ENCODE assay signal across 19 cellular contexts in the genomic region with DNA sequence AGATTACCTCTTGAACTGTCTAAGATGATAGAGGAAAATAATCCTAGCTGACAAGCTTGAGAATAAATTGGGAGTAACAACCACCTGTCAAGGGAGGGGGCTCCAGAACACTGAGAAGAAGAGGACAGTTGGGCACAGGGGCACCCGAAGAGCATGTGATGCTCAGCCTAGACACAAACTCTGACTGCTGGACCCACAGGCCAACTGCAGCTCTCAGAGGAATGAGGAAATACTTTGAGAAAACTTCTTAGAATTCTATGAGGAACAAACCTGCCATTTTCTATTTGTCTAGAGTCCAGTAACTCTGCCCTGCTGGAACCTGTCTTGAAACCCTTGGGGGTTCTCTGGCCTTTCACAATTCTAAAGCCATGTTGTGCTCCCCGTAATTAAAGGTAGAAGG.
"Had no signal": no experiment of that assay in that cellular context is flagged by ENCODE, and none has a peak within 500 bp of the region (broad histone marks: within the 10 kb centered on the region; RNA-seq: fewer than 3 reads in every experiment).

No MANE protein-coding gene starts in this region.

- ATAC-seq: left colon; naive thymus-derived CD8-positive, alpha-beta T cell; right cardiac atrium; WTC11 had no signal

- H3K4me3 ChIP-seq: adrenal gland, lung, suprapubic skin had no signal

- H3K27ac ChIP-seq: adrenal gland, neutrophil had no signal

- H3K27me3 Mint-ChIP-seq: activated CD4-positive, alpha-beta T cell treated with anti-CD3 and anti-CD28 coated beads, Interleukin-2, amount 10 ng/mL, durations not matched to agents 24 days and 14 days had no signal

- H3K36me3 ChIP-seq: adrenal gland, neutrophil, suprapubic skin had no signal

- DNase-seq: activated CD4-positive, alpha-beta T cell treated with anti-CD3 and anti-CD28 coated beads, Interleukin-2, amount 10 ng/mL, durations not matched to agents 24 days and 14 days; activated naive CD4-positive, alpha-beta T cell; adrenal gland; central memory CD4-positive, alpha-beta T cell; effector memory CD4-positive, alpha-beta T cell; glutamatergic neuron; immature natural killer cell; left colon; naive thymus-derived CD8-positive, alpha-beta T cell; posterior cingulate gyrus; right cardiac atrium; stimulated activated CD4-positive, alpha-beta T cell treated with anti-CD3 and anti-CD28 coated beads, Interleukin-2, amount 100 ng/mL, for 24 hours; stimulated activated naive CD4-positive, alpha-beta T cell treated with Interleukin-2 at 50 U/mL for 16 hours had no signal

- H3K4me1 ChIP-seq: suprapubic skin had no signal

- H3K4me3 Mint-ChIP-seq: activated CD4-positive, alpha-beta T cell treated with anti-CD3 and anti-CD28 coated beads, Interleukin-2, amount 10 ng/mL, durations not matched to agents 24 days and 14 days; activated T-helper 1 cell treated with anti-CD3 and anti-CD28 coated beads, Interleukin-12 subunit alpha, Interleukin-12 subunit beta, Interleukin-2, Interleukin-4 antibody, amounts not matched to agents 30 ng/mL and 10 ng/mL and 1 ng/mL, durations not matched to agents 14 hours and 24 hours and 36 hours; immature natural killer cell; naive thymus-derived CD8-positive, alpha-beta T cell; type B pancreatic cell; WTC11 had no signal

- H3K9me3 ChIP-seq: adrenal gland, neutrophil, suprapubic skin had no signal

- H3K27me3 ChIP-seq: adrenal gland, neutrophil, suprapubic skin had no signal

- H3K9me3 Mint-ChIP-seq: activated CD4-positive, alpha-beta T cell treated with anti-CD3 and anti-CD28 coated beads, Interleukin-2, amount 10 ng/mL, durations not matched to agents 24 days and 14 days; activated T-helper 1 cell treated with anti-CD3 and anti-CD28 coated beads, Interleukin-12 subunit alpha, Interleukin-12 subunit beta, Interleukin-2, Interleukin-4 antibody, amounts not matched to agents 30 ng/mL and 10 ng/mL and 1 ng/mL, durations not matched to agents 14 hours and 24 hours and 36 hours; type B pancreatic cell had no signal

- H3K4me1 Mint-ChIP-seq: activated CD4-positive, alpha-beta T cell treated with anti-CD3 and anti-CD28 coated beads, Interleukin-2, amount 10 ng/mL, durations not matched to agents 24 days and 14 days; immature natural killer cell; naive thymus-derived CD8-positive, alpha-beta T cell; WTC11 had no signal

- H3K27ac Mint-ChIP-seq: activated CD4-positive, alpha-beta T cell treated with anti-CD3 and anti-CD28 coated beads, Interleukin-2, amount 10 ng/mL, durations not matched to agents 24 days and 14 days; activated T-helper 1 cell treated with anti-CD3 and anti-CD28 coated beads, Interleukin-12 subunit alpha, Interleukin-12 subunit beta, Interleukin-2, Interleukin-4 antibody, amounts not matched to agents 30 ng/mL and 10 ng/mL and 1 ng/mL, durations not matched to agents 14 hours and 24 hours and 36 hours; immature natural killer cell; naive thymus-derived CD8-positive, alpha-beta T cell; type B pancreatic cell; WTC11 had no signal
